In the genomic region with DNA sequence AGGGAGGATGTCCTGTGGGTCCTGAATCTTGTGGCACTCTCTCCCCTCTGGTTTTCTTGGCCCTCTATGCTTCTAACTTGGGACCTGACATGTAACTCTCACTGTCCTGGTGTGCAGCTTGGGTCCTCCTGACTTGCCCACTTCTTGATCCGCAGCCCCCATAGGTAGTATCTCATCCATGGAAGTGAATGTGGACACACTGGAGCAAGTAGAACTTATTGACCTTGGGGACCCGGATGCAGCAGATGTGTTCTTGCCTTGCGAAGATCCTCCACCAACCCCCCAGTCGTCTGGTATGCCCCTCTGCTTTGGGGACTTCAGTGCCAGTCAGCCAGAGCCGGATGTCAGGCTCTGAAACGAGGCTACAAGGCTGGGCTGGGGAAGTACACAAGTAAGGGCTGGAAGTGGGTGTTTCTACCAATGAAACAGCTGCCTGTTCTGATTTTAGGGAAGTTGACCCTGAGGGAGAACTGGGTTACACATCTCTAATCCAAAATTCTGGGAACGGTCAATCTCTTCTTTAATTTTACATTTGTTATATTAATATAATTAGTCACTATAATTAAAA, we compare ENCODE assay signal across 14 cellular contexts. TPM values are rescaled to one million over a fixed set of nuclear protein-coding genes. Genes with fewer than 3 reads are reported as not detected.
DNase-seq lines count a peak whose midpoint lies in the region; ATAC-seq and TF ChIP-seq lines count a peak whose summit lies in the region.
"Had no signal": no experiment of that assay in that cellular context is flagged by ENCODE, and none has a peak within 500 bp of the region (broad histone marks: within the 10 kb centered on the region; RNA-seq: fewer than 3 reads in every experiment).

No MANE protein-coding gene starts in this region.

- DNase-seq in GM13976 (ENCODE audit: low spot score): peak; percentile 30
- no peak for DNase-seq in T-helper 17 cell
- peak; percentile 65 for DNase-seq in superior temporal gyrus (ENCODE audit: extremely low spot score)
- no peak for DNase-seq in DMS153 (lab: John Stamatoyannopoulos, UW)
- DNase-seq in NCI-H2107 (lab: John Stamatoyannopoulos, UW): no peak
- DNase-seq: activated CD8-positive, alpha-beta memory T cell treated with anti-CD3 and anti-CD28 coated beads for 24 hours; DMS79 treated with DMSO at 0.1 percent for 48 hours; NCI-H345 had no signal

- no peaks in the 10 kb centered on the region for H3K9me3 ChIP-seq in T-helper 17 cell (ENCODE audit: control insufficient read depth, low read length, poor library complexity, severe bottlenecking)
- H3K9me3 ChIP-seq: prostate gland had no signal

- H3K27me3 ChIP-seq in layer of hippocampus (ENCODE audit: control insufficient read depth, insufficient read depth, low read length): no peaks in the 10 kb centered on the region

- in situ Hi-C loops in GM13976 (cut with MboI; ENCODE audit: low sequenced_read_pairs, unreplicated experiment): no loop called here

- peak overlapping the region; percentile 99 for H3K27ac ChIP-seq in layer of hippocampus (ENCODE audit: low read depth, low read length)
- H3K27ac ChIP-seq: KMS-11 had no signal

- H3K27me3 Mint-ChIP-seq in T-helper 17 cell: no peaks in the 10 kb centered on the region

- ATAC-seq in T-helper 17 cell (peak; percentile 22), HG02642 (IDR thresholded peaks at IDR 0.05; ENCODE audit: poor library complexity, unreplicated experiment) (no peak)

- no peak overlapping the region for H3K27ac Mint-ChIP-seq in T-helper 17 cell

- no peaks in the 10 kb centered on the region for H3K36me3 Mint-ChIP-seq in T-helper 17 cell (ENCODE audit: low read depth)

- H3K4me3 Mint-ChIP-seq in T-helper 17 cell: peak overlapping the region; percentile 28

- H3K4me1 Mint-ChIP-seq in T-helper 17 cell: peaks cover 10% of the 10 kb centered on the region

- no peak for TF ChIP-seq CTCF in GM13976 (IDR thresholded peaks at IDR 0.05; ENCODE audit: borderline replicate concordance, control extremely low read depth, extremely low read depth, insufficient read depth, missing control alignments)

RNA-seq across cellular contexts. Expression of gene DBNDD2, which starts 0.6 kb away (rescaled TPM):
- 10 to 100 TPM; 10.7 to 10.9 TPM for total RNA-seq in T-helper 17 cell

RNA-seq across cellular contexts. Expression of gene PIGT, which starts 7.2 kb away (rescaled TPM):
- 100 to 1,000 TPM; 115 to 136 TPM for total RNA-seq in T-helper 17 cell

RNA-seq across cellular contexts. Expression of gene TP53TG5, which starts 30.6 kb away (rescaled TPM):
- total RNA-seq in T-helper 17 cell: not detected
- total RNA-seq: astrocyte, epithelial cell of proximal tubule had no signal

RNA-seq across cellular contexts. Expression of gene SYS1, which starts 45.8 kb away (rescaled TPM):
- 10 to 100 TPM; 93.3 to 99.5 TPM for total RNA-seq in T-helper 17 cell

Comparison
In these comparisons a context has a peak if more than half of its experiments do, and no peak if none do; other contexts are left out.
1. DNase-seq: peak in GM13976 (single experiment) and superior temporal gyrus (single experiment); none in T-helper 17 cell (0 of 3), DMS153 (single experiment) and NCI-H2107 (single experiment).